In genomic region chr18:57627488-57627887, GRCh38 we compare ENCODE assay signal across 15 cellular contexts. TPM values are rescaled to one million over a fixed set of nuclear protein-coding genes. Genes with fewer than 3 reads are reported as not detected.
DNase-seq lines count a peak whose midpoint lies in the region; ATAC-seq and TF ChIP-seq lines count a peak whose summit lies in the region.
"Had no signal": no experiment of that assay in that cellular context is flagged by ENCODE, and none has a peak within 500 bp of the region (broad histone marks: within the 10 kb centered on the region; RNA-seq: fewer than 3 reads in every experiment).

No MANE protein-coding gene starts in this region.

- no peaks in the 10 kb centered on the region for H3K9me3 Mint-ChIP-seq in HFFc6
- H3K9me3 Mint-ChIP-seq: activated naive CD8-positive, alpha-beta T cell treated with anti-CD3 and anti-CD28 coated beads for 36 hours; CD4-positive, alpha-beta memory T cell had no signal

- no peak for TF ChIP-seq CTCF in HFFc6 (IDR thresholded peaks at IDR 0.05)

- H3K4me3 Mint-ChIP-seq in HFFc6 = no peak overlapping the region
- H3K4me3 Mint-ChIP-seq: activated naive CD8-positive, alpha-beta T cell treated with anti-CD3 and anti-CD28 coated beads for 36 hours had no signal

- H3K36me3 Mint-ChIP-seq in HFFc6 (ENCODE audit: low read depth) = no peaks in the 10 kb centered on the region

- DNase-seq in HFFc6 (peak; percentile 28), SK-N-DZ (ENCODE audit: low spot score) (peak; percentile 22), glomerular visceral epithelial cell (ENCODE audit: extremely low spot score) (peak; percentile 79), renal cortical epithelial cell (ENCODE audit: low read depth) (peak; percentile 25), NCI-H345 (lab: John Stamatoyannopoulos, UW) (no peak), dedifferentiated amniotic fluid mesenchymal stem cell (ENCODE audit: extremely low spot score) (no peak), T-helper 2 cell (no peak)
- DNase-seq: activated naive CD8-positive, alpha-beta T cell treated with anti-CD3 and anti-CD28 coated beads for 36 hours; CD4-positive, alpha-beta memory T cell; central memory CD4-positive, alpha-beta T cell; NCI-H1417 treated with DMSO at 0.1 percent for 48 hours; stimulated activated CD8-positive, alpha-beta memory T cell treated with anti-CD3 and anti-CD28 coated beads, Interleukin-4, amount 100 ng/mL, for 48 hours; transverse colon had no signal

- H3K27me3 Mint-ChIP-seq in HFFc6 (ENCODE audit: insufficient read depth) = peaks cover 4% of the 10 kb centered on the region
- H3K27me3 Mint-ChIP-seq: activated naive CD8-positive, alpha-beta T cell treated with anti-CD3 and anti-CD28 coated beads for 36 hours; CD4-positive, alpha-beta memory T cell had no signal

- H3K4me1 Mint-ChIP-seq in HFFc6 (ENCODE audit: low read depth) = peaks cover 42% of the 10 kb centered on the region

- ATAC-seq in GM18870 (IDR thresholded peaks at IDR 0.05; ENCODE audit: unreplicated experiment) = no peak
- ATAC-seq: activated CD4-positive, CD25-positive, alpha-beta regulatory T cell treated with anti-CD3 and anti-CD28 coated beads, Interleukin-2, amount 50 U/mL, for 24 hours had no signal

- H3K27ac Mint-ChIP-seq in HFFc6 = peak overlapping the region; percentile 20
- H3K27ac Mint-ChIP-seq: activated naive CD8-positive, alpha-beta T cell treated with anti-CD3 and anti-CD28 coated beads for 36 hours had no signal

RNA-seq across cellular contexts. Expression of gene NARS1, which starts 5.9 kb away (rescaled TPM):
- total RNA-seq in HFFc6 (2021; fragmentation: NEBNext Ultra II Directional; extraction: Animal tissue kit (Norgen Biotek cat#: 25700)) = 100 to 1,000 TPM; 102 to 134 (median 111) TPM
- 125 and 128 TPM in 2 replicates for polyA plus RNA-seq in SK-N-DZ (2014; cell fraction: cytosol; rRNA removed)
- 203 and 217 TPM in 2 replicates for polyA plus RNA-seq in SK-N-DZ (2014; cell fraction: nucleus; rRNA removed)
- 369 and 391 TPM in 2 replicates for total RNA-seq in renal cortical epithelial cell

RNA-seq across cellular contexts. Expression of gene FECH, which starts 41.0 kb away (rescaled TPM):
- 10 to 100 TPM; 28.7 to 38.3 (median 33.9) TPM for total RNA-seq in HFFc6 (2021; fragmentation: NEBNext Ultra II Directional; extraction: Animal tissue kit (Norgen Biotek cat#: 25700))
- polyA plus RNA-seq in SK-N-DZ (2014; cell fraction: cytosol; rRNA removed) = 56.8 and 80.0 TPM in 2 replicates
- polyA plus RNA-seq in SK-N-DZ (2014; cell fraction: nucleus; rRNA removed) = 32.8 and 43.8 TPM in 2 replicates
- total RNA-seq in renal cortical epithelial cell = 39.3 and 40.5 TPM in 2 replicates

Comparison
In these comparisons a context has a peak if more than half of its experiments do, and no peak if none do; other contexts are left out.
1. DNase-seq: peak in HFFc6 (single experiment), SK-N-DZ (single experiment), glomerular visceral epithelial cell (single experiment) and renal cortical epithelial cell (single experiment); none in NCI-H345 (single experiment), dedifferentiated amniotic fluid mesenchymal stem cell (single experiment) and T-helper 2 cell (0 of 5).